In genomic region chrX:149830192-149830873, GRCh38 we compare ENCODE assay signal across 8 cellular contexts. TPM values are rescaled to one million over a fixed set of nuclear protein-coding genes. Genes with fewer than 3 reads are reported as not detected.
DNase-seq lines count a peak whose midpoint lies in the region; ATAC-seq and TF ChIP-seq lines count a peak whose summit lies in the region.

No MANE protein-coding gene starts in this region.

- no peak for TF ChIP-seq CTCF in activated CD8-positive, alpha-beta T cell treated with anti-CD3 and anti-CD28 coated beads for 36 hours (IDR thresholded peaks at IDR 0.05)
- TF ChIP-seq CTCF in foreskin keratinocyte (conservative IDR thresholded peaks at IDR 0.05): no peak

- no peaks in the 10 kb centered on the region for H3K27me3 ChIP-seq in foreskin keratinocyte

- no peaks in the 10 kb centered on the region for H3K27me3 Mint-ChIP-seq in activated CD8-positive, alpha-beta T cell treated with anti-CD3 and anti-CD28 coated beads for 36 hours

- H3K27ac Mint-ChIP-seq in activated CD8-positive, alpha-beta T cell treated with anti-CD3 and anti-CD28 coated beads for 36 hours: peak overlapping the region; percentile 92

- ATAC-seq in GM18502 (IDR thresholded peaks at IDR 0.05; ENCODE audit: poor library complexity, unreplicated experiment) (peak; percentile 61), HG02759 (IDR thresholded peaks at IDR 0.05; ENCODE audit: unreplicated experiment) (peak; percentile 62), foreskin keratinocyte (peak; percentile 71), left lobe of liver (no peak)
- peak; percentile 85 for ATAC-seq in activated CD8-positive, alpha-beta T cell treated with anti-CD3 and anti-CD28 coated beads for 36 hours

- peak; percentile 55 for DNase-seq in activated CD8-positive, alpha-beta T cell treated with anti-CD3 and anti-CD28 coated beads for 36 hours
- DNase-seq in foreskin keratinocyte (peak in 1 of 2 donors; percentile 39), left lobe of liver (ENCODE audit: low spot score) (no peak), CD1c-positive myeloid dendritic cell (ENCODE audit: extremely low spot score) (no peak), NCI-H510A treated with DMSO at 0.1 percent for 48 hours (lab: John Stamatoyannopoulos, UW) (no peak)
- peak; percentile 20 for DNase-seq in stimulated activated CD4-positive, alpha-beta T cell treated with anti-CD3 and anti-CD28 coated beads, Interleukin-4, amount 100 ng/mL, for 24 hours

- intact Hi-C loops in activated CD8-positive, alpha-beta T cell treated with anti-CD3 and anti-CD28 coated beads for 36 hours (cut with micrococcal nuclease): loop anchor here (10.0 kb wide), 1 partner anchor 74 kb away; no protein-coding TSS in a partner anchor

- no peaks in the 10 kb centered on the region for H3K9me3 Mint-ChIP-seq in activated CD8-positive, alpha-beta T cell treated with anti-CD3 and anti-CD28 coated beads for 36 hours

- POLR2A ChIA-PET in activated CD8-positive, alpha-beta T cell treated with anti-CD3 and anti-CD28 coated beads for 36 hours (lab: Charles Lee): no interaction called here

- peak overlapping the region; percentile 71 for H3K4me3 Mint-ChIP-seq in activated CD8-positive, alpha-beta T cell treated with anti-CD3 and anti-CD28 coated beads for 36 hours

- peaks cover 26% of the 10 kb centered on the region for H3K4me1 ChIP-seq in foreskin keratinocyte

- peaks cover 32% of the 10 kb centered on the region for H3K4me1 Mint-ChIP-seq in activated CD8-positive, alpha-beta T cell treated with anti-CD3 and anti-CD28 coated beads for 36 hours (ENCODE audit: low read depth)

- CTCF ChIA-PET in activated CD8-positive, alpha-beta T cell treated with anti-CD3 and anti-CD28 coated beads for 36 hours (lab: Charles Lee): interaction anchor here (0.9 kb wide), 1 partner anchor 32 kb away, joined by 4 read pairs; no protein-coding TSS in a partner anchor

- H3K36me3 Mint-ChIP-seq in activated CD8-positive, alpha-beta T cell treated with anti-CD3 and anti-CD28 coated beads for 36 hours (ENCODE audit: low read depth): no peaks in the 10 kb centered on the region

- peak overlapping the region; percentile 83 for H3K27ac ChIP-seq in foreskin keratinocyte

RNA-seq across cellular contexts. Expression of gene MAGEA9, which starts 48.6 kb away (rescaled TPM):
- total RNA-seq in activated CD8-positive, alpha-beta T cell treated with anti-CD3 and anti-CD28 coated beads for 36 hours: not detected
- total RNA-seq in foreskin keratinocyte: not detected in 2 replicates
- polyA plus RNA-seq in foreskin keratinocyte: not detected in 2 replicates
- total RNA-seq in left lobe of liver: not detected

RNA-seq across cellular contexts. Expression of gene MAGEA8, which starts 50.6 kb away (rescaled TPM):
- total RNA-seq in activated CD8-positive, alpha-beta T cell treated with anti-CD3 and anti-CD28 coated beads for 36 hours: not detected
- not detected in 2 replicates for total RNA-seq in foreskin keratinocyte
- not detected in 2 replicates for polyA plus RNA-seq in foreskin keratinocyte
- total RNA-seq in left lobe of liver: not detected

RNA-seq across cellular contexts. Expression of gene HSFX1, which starts 56.5 kb away (rescaled TPM):
- under 1 TPM; 0.31 to 0.61 TPM for total RNA-seq in activated CD8-positive, alpha-beta T cell treated with anti-CD3 and anti-CD28 coated beads for 36 hours
- total RNA-seq in foreskin keratinocyte: 0.25 and 0.88 TPM in 2 replicates
- polyA plus RNA-seq in foreskin keratinocyte: 0.07 and 0.48 TPM in 2 replicates
- 0.78 TPM for total RNA-seq in left lobe of liver

Comparison
In these comparisons a context has a peak if more than half of its experiments do, and no peak if none do; other contexts are left out.
1. DNase-seq: peak in activated CD8-positive, alpha-beta T cell treated with anti-CD3 and anti-CD28 coated beads for 36 hours (single experiment) and stimulated activated CD4-positive, alpha-beta T cell treated with anti-CD3 and anti-CD28 coated beads, Interleukin-4, amount 100 ng/mL, for 24 hours (single experiment); none in left lobe of liver (single experiment), CD1c-positive myeloid dendritic cell (single experiment) and NCI-H510A treated with DMSO at 0.1 percent for 48 hours (single experiment).